ENCODE assay signal across 8 cellular contexts in the genomic region with DNA sequence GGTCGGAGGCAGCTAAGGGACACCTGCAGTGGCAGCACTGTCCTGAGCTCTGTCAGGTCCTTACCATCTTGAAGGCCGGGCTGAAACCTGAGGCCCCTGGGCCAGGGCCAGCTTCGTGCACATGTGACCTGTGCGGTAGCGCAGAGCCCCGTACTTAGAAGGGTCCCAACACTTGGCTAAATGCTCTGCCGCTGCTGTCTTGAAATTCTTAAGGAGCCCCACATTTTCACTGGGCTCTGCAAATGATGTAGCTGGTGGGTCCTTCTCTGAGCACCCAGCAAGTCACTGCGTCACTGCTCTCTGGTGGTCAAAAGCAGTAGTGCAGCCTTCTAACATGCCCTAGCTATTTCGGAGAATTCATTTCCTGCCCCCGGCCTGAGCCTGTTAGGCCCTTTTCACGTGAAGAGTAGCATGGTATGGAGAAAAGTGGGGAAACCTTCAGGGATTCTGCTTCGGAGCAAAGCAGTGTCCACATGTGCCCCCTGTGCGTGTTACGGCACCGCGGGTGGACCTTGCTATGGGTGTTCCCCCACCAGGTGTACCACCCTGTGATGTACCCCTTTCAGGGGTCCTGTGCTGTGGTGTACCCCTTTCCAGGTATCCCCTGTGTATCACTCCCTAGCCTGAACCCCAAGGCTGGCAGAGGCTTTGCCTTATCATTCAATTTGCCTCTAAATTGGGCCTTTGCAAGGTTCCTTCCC.
DNase-seq lines count a peak whose midpoint lies in the region; ATAC-seq and TF ChIP-seq lines count a peak whose summit lies in the region.

No MANE protein-coding gene starts in this region.

- intact Hi-C loops in mucosa of descending colon (cut with DNase I, micrococcal nuclease) = loop anchor here (5.0 to 10.0 kb wide), 3 partner anchors 75 to 325 kb away; a partner anchor contains a TSS

- H3K36me3 ChIP-seq in mucosa of descending colon (ENCODE audit: low read depth) = no peaks in the 10 kb centered on the region

- DNase-seq in GF-D8 (lab: John Stamatoyannopoulos, UW) = peak; percentile 16
- peak; percentile 23 for DNase-seq in NCI-H82 treated with DMSO at 0.1 percent for 48 hours (lab: John Stamatoyannopoulos, UW; ENCODE audit: unreplicated experiment)
- peak; percentile 41 to 51 for DNase-seq in activated CD8-positive, alpha-beta memory T cell treated with anti-CD3 and anti-CD28 coated beads for 4 hours (ENCODE audit: low read depth in 2 of 2)
- peak; percentile 79 for DNase-seq in epidermal melanocyte (ENCODE audit: insufficient read length, low spot score)
- DNase-seq in mucosa of descending colon = peak in 2 of 3 donors; percentile 53 to 90
- peak; percentile 88 for DNase-seq in stimulated activated CD8-positive, alpha-beta memory T cell treated with anti-CD3 and anti-CD28 coated beads, Interleukin-4, amount 100 ng/mL, for 48 hours

- no peak overlapping the region for H3K4me3 ChIP-seq in mucosa of descending colon

- H3K9me3 ChIP-seq in mucosa of descending colon = no peaks in the 10 kb centered on the region

- peak; percentile 85 for TF ChIP-seq CTCF in mucosa of descending colon (IDR thresholded peaks at IDR 0.05)

- no peaks in the 10 kb centered on the region for H3K4me1 ChIP-seq in mucosa of descending colon (ENCODE audit: low read depth)

- ATAC-seq in HG03139 (IDR thresholded peaks at IDR 0.05; ENCODE audit: unreplicated experiment) (peak; percentile 56), mucosa of descending colon (peak; percentile 91), GM19023 (IDR thresholded peaks at IDR 0.05; ENCODE audit: unreplicated experiment) (no peak)

Comparison
In these comparisons a context has a peak if more than half of its experiments do, and no peak if none do; other contexts are left out.
1. DNase-seq: peak in every context shown above with its lines; median percentile 88 in stimulated activated CD8-positive, alpha-beta memory T cell treated with anti-CD3 and anti-CD28 coated beads, Interleukin-4, amount 100 ng/mL, for 48 hours; 79 in epidermal melanocyte; 72 in mucosa of descending colon; 46 in activated CD8-positive, alpha-beta memory T cell treated with anti-CD3 and anti-CD28 coated beads for 4 hours; 23 in NCI-H82 treated with DMSO at 0.1 percent for 48 hours; 16 in GF-D8.